8 cellular contexts compared by ENCODE assay signal in the genomic region with DNA sequence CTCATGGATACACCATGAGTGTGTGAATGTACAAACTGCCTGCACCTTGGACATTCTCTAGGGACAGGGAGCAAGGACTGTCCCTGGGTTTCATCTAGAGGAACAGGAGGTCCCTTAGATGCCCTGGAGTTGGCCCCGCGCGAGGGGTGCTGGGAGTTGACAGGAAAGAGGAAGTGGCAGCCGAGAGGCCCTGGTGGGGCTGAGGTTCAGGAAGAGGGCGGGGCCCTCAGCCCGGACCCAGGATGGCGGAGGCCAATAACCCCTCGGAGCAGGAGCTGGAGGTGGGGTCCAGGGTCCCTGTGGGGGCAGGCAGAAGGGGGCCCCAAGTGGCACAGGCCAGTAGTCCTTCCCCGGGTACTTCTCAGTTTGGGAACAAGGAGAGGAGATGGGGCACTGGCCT. TPM values are rescaled to one million over a fixed set of nuclear protein-coding genes. Genes with fewer than 3 reads are reported as not detected.
DNase-seq lines count a peak whose midpoint lies in the region; ATAC-seq and TF ChIP-seq lines count a peak whose summit lies in the region.

No MANE protein-coding gene starts in this region.

- DNase-seq in activated CD4-positive, alpha-beta T cell treated with anti-CD3 and anti-CD28 coated beads for 4 hours, result peak; percentile 67 to 71
- peak; percentile 55 for DNase-seq in effector CD8-positive, alpha-beta T cell (lab: John Stamatoyannopoulos, UW)
- no peak for DNase-seq in osteocyte (ENCODE audit: extremely low spot score, unreplicated experiment)
- DNase-seq in ureter (ENCODE audit: low spot score), result peak; percentile 73
- no peak for DNase-seq in hepatic stellate cell (ENCODE audit: low spot score)
- no peak for DNase-seq in kidney glomerular epithelial cell (lab: John Stamatoyannopoulos, UW)

- H3K4me3 Mint-ChIP-seq in osteocyte (ENCODE audit: unreplicated experiment), result no peak overlapping the region

- ATAC-seq in GM19035 (IDR thresholded peaks at IDR 0.05; ENCODE audit: unreplicated experiment) (peak; percentile 85), HG03354 (IDR thresholded peaks at IDR 0.05; ENCODE audit: poor library complexity, severe bottlenecking, unreplicated experiment) (peak; percentile 89)

- peaks cover 32% of the 10 kb centered on the region for H3K4me1 Mint-ChIP-seq in osteocyte (ENCODE audit: unreplicated experiment)

- H3K27me3 Mint-ChIP-seq in osteocyte (ENCODE audit: unreplicated experiment), result no peaks in the 10 kb centered on the region

- no peak for TF ChIP-seq CTCF in osteocyte (IDR thresholded peaks at IDR 0.05)

- H3K27ac Mint-ChIP-seq in osteocyte (ENCODE audit: unreplicated experiment), result peak overlapping the region; percentile 31

- H3K36me3 Mint-ChIP-seq in osteocyte (ENCODE audit: unreplicated experiment), result peaks cover 16% of the 10 kb centered on the region

- H3K9me3 Mint-ChIP-seq in osteocyte (ENCODE audit: unreplicated experiment), result no peaks in the 10 kb centered on the region

RNA-seq across cellular contexts. Expression of gene PKN1, which starts 6.9 kb away (rescaled TPM):
- total RNA-seq in osteocyte (151 and 162 TPM in 2 replicates), ureter (51.7 TPM)

RNA-seq across cellular contexts. Expression of gene DDX39A, which starts 20.9 kb away (rescaled TPM):
- total RNA-seq in osteocyte (66.0 and 71.0 TPM in 2 replicates), ureter (55.2 TPM)

RNA-seq across cellular contexts. Expression of gene PTGER1, which starts 35.1 kb away (rescaled TPM):
- 1.0 and 1.6 TPM in 2 replicates for total RNA-seq in osteocyte
- total RNA-seq in ureter, result 3.0 TPM

RNA-seq across cellular contexts. Expression of gene GIPC1, which starts 55.9 kb away (rescaled TPM):
- total RNA-seq in osteocyte, result 89.0 and 90.3 TPM in 2 replicates
- total RNA-seq in ureter, result 141 TPM

RNA-seq across cellular contexts. Expression of gene ADGRE5, which starts 58.8 kb away (rescaled TPM):
- total RNA-seq in osteocyte (2.0 and 2.1 TPM in 2 replicates), ureter (52.0 TPM)

Comparison
In these comparisons a context has a peak if more than half of its experiments do, and no peak if none do; other contexts are left out.
1. DNase-seq: peak in activated CD4-positive, alpha-beta T cell treated with anti-CD3 and anti-CD28 coated beads for 4 hours (2 of 2), effector CD8-positive, alpha-beta T cell (single experiment) and ureter (single experiment); none in osteocyte (single experiment), hepatic stellate cell (single experiment) and kidney glomerular epithelial cell (single experiment).